In genomic region chr7:126988022-126988421, GRCh38 we compare ENCODE assay signal across 30 cellular contexts.
"Had no signal": no experiment of that assay in that cellular context is flagged by ENCODE, and none has a peak within 500 bp of the region (broad histone marks: within the 10 kb centered on the region; RNA-seq: fewer than 3 reads in every experiment).

No MANE protein-coding gene starts in this region.

- H3K4me3 ChIP-seq: adrenal gland, ascending aorta, body of pancreas, breast epithelium, cardiac muscle cell had no signal

- DNase-seq: activated effector memory CD4-positive, alpha-beta T cell treated with anti-CD3 and anti-CD28 coated beads, Interleukin-2, amount 50 U/mL, for 16 hours; activated effector memory CD4-positive, alpha-beta T cell treated with Interleukin-2 at 50 U/mL for 16 hours; activated gamma-delta T cell; activated gamma-delta T cell treated with Interleukin-2 at 50 U/mL for 16 hours; activated naive CD4-positive, alpha-beta T cell; activated naive CD4-positive, alpha-beta T cell treated with anti-CD3 and anti-CD28 coated beads for 36 hours; activated naive CD4-positive, alpha-beta T cell treated with anti-CD3 and anti-CD28 coated beads, Interleukin-2, amount 10 ng/mL, durations not matched to agents 7 days and 5 days; activated naive CD4-positive, alpha-beta T cell treated with anti-CD3 and anti-CD28 coated beads, Interleukin-2, amount 50 U/mL, for 16 hours; activated naive CD4-positive, alpha-beta T cell treated with Interleukin-2 at 50 U/mL for 16 hours; activated naive CD8-positive, alpha-beta T cell treated with anti-CD3 and anti-CD28 coated beads for 36 hours; activated naive CD8-positive, alpha-beta T cell treated with anti-CD3 and anti-CD28 coated beads, Interleukin-2, amount 10 ng/mL, durations not matched to agents 7 days and 5 days; activated naive CD8-positive, alpha-beta T cell treated with anti-CD3 and anti-CD28 coated beads, Interleukin-2, amount 50 U/mL, for 24 hours; activated T-cell treated with anti-CD3 and anti-CD28 coated beads, Interleukin-2, amount 50 U/mL, for 1 hour; activated T-cell treated with anti-CD3 and anti-CD28 coated beads, Interleukin-2, amount 50 U/mL, for 24 hours; activated T-cell treated with anti-CD3 and anti-CD28 coated beads, Interleukin-2, amount 50 U/mL, for 4 hours; activated T-cell treated with anti-CD3 and anti-CD28 coated beads, Interleukin-2, amount 50 U/mL, for 48 hours; activated T-cell treated with anti-CD3 and anti-CD28 coated beads, Interleukin-2, amount 50 U/mL, for 72 hours; adrenal gland; amniotic stem cell; amygdala; anterior cingulate cortex; aorta; body of pancreas; brain microvascular endothelial cell; caudate nucleus; central memory CD4-positive, alpha-beta T cell; cerebellar nuclear complex had no signal

- H3K36me3 ChIP-seq: adrenal gland, ascending aorta, brain microvascular endothelial cell, breast epithelium, cardiac muscle cell had no signal

- H3K4me1 ChIP-seq: adrenal gland, ascending aorta, body of pancreas, breast epithelium had no signal

- H3K9me3 ChIP-seq: adrenal gland, ascending aorta, body of pancreas, breast epithelium had no signal

- H3K27me3 ChIP-seq: adrenal gland, ascending aorta, body of pancreas, brain microvascular endothelial cell, breast epithelium, cardiac muscle cell had no signal

- H3K27ac ChIP-seq: adrenal gland, ascending aorta, body of pancreas, brain microvascular endothelial cell, breast epithelium, cardiac muscle cell had no signal
